ENCODE assay signal across 28 cellular contexts in the genomic region with DNA sequence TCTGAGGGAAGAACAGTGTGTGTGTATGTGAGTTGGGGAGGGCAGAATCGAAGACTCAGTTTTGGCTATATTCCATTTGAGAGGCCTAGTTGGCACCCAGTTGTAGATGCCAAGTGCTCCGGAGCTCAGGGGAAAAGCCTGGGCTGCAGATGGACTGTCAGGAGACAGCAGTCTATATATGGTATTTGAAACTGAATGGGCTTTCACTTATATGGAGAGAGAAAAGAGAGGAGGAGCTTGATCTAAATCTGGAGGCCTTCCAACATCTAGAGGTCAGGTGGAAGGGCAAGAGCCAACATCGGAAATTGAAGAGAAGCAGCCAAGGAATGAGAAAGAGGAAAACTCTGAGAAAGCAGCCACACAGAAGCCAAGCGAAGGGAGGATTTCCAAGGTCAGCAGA.
"Had no signal": no experiment of that assay in that cellular context is flagged by ENCODE, and none has a peak within 500 bp of the region (broad histone marks: within the 10 kb centered on the region; RNA-seq: fewer than 3 reads in every experiment).

No MANE protein-coding gene starts in this region.

- H3K27me3 Mint-ChIP-seq: activated CD4-positive, alpha-beta T cell treated with anti-CD3 and anti-CD28 coated beads for 36 hours; activated CD8-positive, alpha-beta memory T cell treated with anti-CD3 and anti-CD28 coated beads, Interleukin-2, amount 10 ng/mL, durations not matched to agents 7 days and 5 days; naive thymus-derived CD4-positive, alpha-beta T cell; stimulated activated memory B cell treated with anti-CD40 and anti-IgM and Interleukin-4, amounts not matched to agents 10 μg/mL and 1 μg/mL and 100 μg/mL, for 72 hours; stimulated activated naive CD8-positive, alpha-beta T cell treated with anti-CD3 and anti-CD28 coated beads, Interleukin-15, amount 100 ng/mL, for 72 hours had no signal

- H3K4me1 ChIP-seq: foreskin keratinocyte, parathyroid adenoma, thyroid gland, upper lobe of right lung had no signal

- H2AFZ ChIP-seq: parathyroid adenoma had no signal

- H3K79me2 ChIP-seq: parathyroid adenoma had no signal

- H3K36me3 Mint-ChIP-seq: activated CD8-positive, alpha-beta memory T cell treated with anti-CD3 and anti-CD28 coated beads, Interleukin-2, amount 10 ng/mL, durations not matched to agents 7 days and 5 days; activated naive CD4-positive, alpha-beta T cell treated with anti-CD3 and anti-CD28 coated beads, Interleukin-2, amount 50 U/mL, for 72 hours; mesothelial cell of epicardium had no signal

- H3K27ac Mint-ChIP-seq: activated CD4-positive, alpha-beta T cell treated with anti-CD3 and anti-CD28 coated beads for 36 hours; activated CD8-positive, alpha-beta memory T cell treated with anti-CD3 and anti-CD28 coated beads, Interleukin-2, amount 10 ng/mL, durations not matched to agents 7 days and 5 days; activated CD8-positive, alpha-beta T cell treated with anti-CD3 and anti-CD28 coated beads, Interleukin-2, amount 10 ng/mL, durations not matched to agents 7 days and 5 days; activated naive CD4-positive, alpha-beta T cell treated with anti-CD3 and anti-CD28 coated beads, Interleukin-2, amount 50 U/mL, for 72 hours; activated T-cell treated with anti-CD3 and anti-CD28 coated beads, Interleukin-2, amount 50 U/mL, for 72 hours; endodermal cell; mesothelial cell of epicardium; naive thymus-derived CD4-positive, alpha-beta T cell; stimulated activated memory B cell treated with anti-CD40 and anti-IgM and Interleukin-4, amounts not matched to agents 10 μg/mL and 1 μg/mL and 100 μg/mL, for 72 hours; stimulated activated naive CD8-positive, alpha-beta T cell treated with anti-CD3 and anti-CD28 coated beads, Interleukin-15, amount 100 ng/mL, for 72 hours had no signal

- H3K27ac ChIP-seq: esophagus muscularis mucosa, foreskin keratinocyte, parathyroid adenoma, psoas muscle, skin epidermis, thyroid gland, upper lobe of right lung had no signal

- H3K36me3 ChIP-seq: esophagus muscularis mucosa, thyroid gland, upper lobe of right lung had no signal

- H3K9me3 Mint-ChIP-seq: activated naive CD4-positive, alpha-beta T cell treated with anti-CD3 and anti-CD28 coated beads, Interleukin-2, amount 50 U/mL, for 72 hours; mesothelial cell of epicardium; stimulated activated memory B cell treated with anti-CD40 and anti-IgM and Interleukin-4, amounts not matched to agents 10 μg/mL and 1 μg/mL and 100 μg/mL, for 72 hours had no signal

- H3K9ac ChIP-seq: parathyroid adenoma had no signal

- ATAC-seq: activated CD4-positive, alpha-beta T cell treated with anti-CD3 and anti-CD28 coated beads for 36 hours; activated CD8-positive, alpha-beta memory T cell treated with anti-CD3 and anti-CD28 coated beads, Interleukin-2, amount 10 ng/mL, durations not matched to agents 7 days and 5 days; activated CD8-positive, alpha-beta T cell treated with anti-CD3 and anti-CD28 coated beads, Interleukin-2, amount 10 ng/mL, durations not matched to agents 7 days and 5 days; activated naive CD4-positive, alpha-beta T cell treated with anti-CD3 and anti-CD28 coated beads, Interleukin-2, amount 50 U/mL, for 72 hours; activated T-cell treated with anti-CD3 and anti-CD28 coated beads, Interleukin-2, amount 50 U/mL, for 72 hours; foreskin keratinocyte; left lobe of liver; naive thymus-derived CD4-positive, alpha-beta T cell; stimulated activated memory B cell treated with anti-CD40 and anti-IgM and Interleukin-4, amounts not matched to agents 10 μg/mL and 1 μg/mL and 100 μg/mL, for 72 hours; stimulated activated naive CD8-positive, alpha-beta T cell treated with anti-CD3 and anti-CD28 coated beads, Interleukin-15, amount 100 ng/mL, for 72 hours; upper lobe of right lung had no signal

- H3K9me3 ChIP-seq: esophagus muscularis mucosa, psoas muscle, thyroid gland, upper lobe of right lung had no signal

- H3K4me3 Mint-ChIP-seq: activated CD4-positive, alpha-beta T cell treated with anti-CD3 and anti-CD28 coated beads for 36 hours; activated CD8-positive, alpha-beta memory T cell treated with anti-CD3 and anti-CD28 coated beads, Interleukin-2, amount 10 ng/mL, durations not matched to agents 7 days and 5 days; activated CD8-positive, alpha-beta T cell treated with anti-CD3 and anti-CD28 coated beads, Interleukin-2, amount 10 ng/mL, durations not matched to agents 7 days and 5 days; activated T-cell treated with anti-CD3 and anti-CD28 coated beads, Interleukin-2, amount 50 U/mL, for 72 hours; endodermal cell; mesothelial cell of epicardium; naive thymus-derived CD4-positive, alpha-beta T cell; neural crest cell; stimulated activated memory B cell treated with anti-CD40 and anti-IgM and Interleukin-4, amounts not matched to agents 10 μg/mL and 1 μg/mL and 100 μg/mL, for 72 hours; stimulated activated naive CD8-positive, alpha-beta T cell treated with anti-CD3 and anti-CD28 coated beads, Interleukin-15, amount 100 ng/mL, for 72 hours had no signal

- H3K4me1 Mint-ChIP-seq: activated CD4-positive, alpha-beta T cell treated with anti-CD3 and anti-CD28 coated beads for 36 hours; activated CD8-positive, alpha-beta memory T cell treated with anti-CD3 and anti-CD28 coated beads, Interleukin-2, amount 10 ng/mL, durations not matched to agents 7 days and 5 days; naive thymus-derived CD4-positive, alpha-beta T cell; neural crest cell; stimulated activated memory B cell treated with anti-CD40 and anti-IgM and Interleukin-4, amounts not matched to agents 10 μg/mL and 1 μg/mL and 100 μg/mL, for 72 hours; stimulated activated naive CD8-positive, alpha-beta T cell treated with anti-CD3 and anti-CD28 coated beads, Interleukin-15, amount 100 ng/mL, for 72 hours had no signal

- H3K4me3 ChIP-seq: esophagus muscularis mucosa, psoas muscle, skin epidermis, thyroid gland, upper lobe of right lung had no signal

- H3K27me3 ChIP-seq: esophagus muscularis mucosa, foreskin keratinocyte, thyroid gland, upper lobe of right lung had no signal

- DNase-seq: activated CD4-positive, alpha-beta T cell treated with anti-CD3 and anti-CD28 coated beads for 36 hours; activated CD4-positive, CD25-positive, alpha-beta regulatory T cell; activated CD8-positive, alpha-beta memory T cell treated with anti-CD3 and anti-CD28 coated beads, Interleukin-2, amount 10 ng/mL, durations not matched to agents 7 days and 5 days; activated CD8-positive, alpha-beta T cell treated with anti-CD3 and anti-CD28 coated beads, Interleukin-2, amount 10 ng/mL, durations not matched to agents 7 days and 5 days; activated naive CD4-positive, alpha-beta T cell; activated T-cell treated with anti-CD3 and anti-CD28 coated beads for 4 hours; activated T-cell treated with anti-CD3 and anti-CD28 coated beads, Interleukin-2, amount 50 U/mL, for 72 hours; cortex of kidney; endodermal cell; foreskin keratinocyte; kidney glomerular epithelial cell; naive thymus-derived CD4-positive, alpha-beta T cell; nucleus accumbens; psoas muscle; right cardiac atrium; stimulated activated CD4-positive, alpha-beta T cell treated with anti-CD3 and anti-CD28 coated beads, Interleukin-12 subunit alpha, Interleukin-12 subunit beta, amount 100 ng/mL, for 4 hours; stimulated activated CD4-positive, alpha-beta T cell treated with anti-CD3 and anti-CD28 coated beads, Interleukin-4, amount 100 ng/mL, for 1 hour; stimulated activated naive CD8-positive, alpha-beta T cell treated with anti-CD3 and anti-CD28 coated beads, Interleukin-15, amount 100 ng/mL, for 72 hours; thyroid gland; upper lobe of right lung had no signal
